27 cellular contexts compared by ENCODE assay signal in genomic region chr5:143836161-143836725, GRCh38. TPM values are rescaled to one million over a fixed set of nuclear protein-coding genes. Genes with fewer than 3 reads are reported as not detected.
"Had no signal": no experiment of that assay in that cellular context is flagged by ENCODE, and none has a peak within 500 bp of the region (broad histone marks: within the 10 kb centered on the region; RNA-seq: fewer than 3 reads in every experiment).

No MANE protein-coding gene starts in this region.

- H3K9me3 ChIP-seq: body of pancreas, left ventricle myocardium inferior, neutrophil, ovary, prostate gland, spleen had no signal

- H3K4me1 ChIP-seq: body of pancreas, left ventricle myocardium inferior, prostate gland, spleen had no signal

- H3K36me3 ChIP-seq: cardiac muscle cell, left ventricle myocardium inferior, neutrophil, ovary, prostate gland, spleen had no signal

- ATAC-seq: activated CD4-positive, CD25-positive, alpha-beta regulatory T cell treated with anti-CD3 and anti-CD28 coated beads, Interleukin-2, amount 50 U/mL, for 24 hours; activated CD8-positive, alpha-beta memory T cell treated with anti-CD3 and anti-CD28 coated beads, Interleukin-2, amount 10 ng/mL, durations not matched to agents 7 days and 5 days; activated CD8-positive, alpha-beta T cell treated with anti-CD3 and anti-CD28 coated beads for 36 hours; activated naive CD8-positive, alpha-beta T cell treated with anti-CD3 and anti-CD28 coated beads, Interleukin-2, amount 50 U/mL, for 24 hours; body of pancreas; natural killer cell treated with Interleukin-12 subunit alpha and Interleukin-12 subunit beta and Interleukin-15 and Interleukin-18, amount 100 ng/mL, for 72 hours; stimulated activated naive CD8-positive, alpha-beta T cell treated with anti-CD3 and anti-CD28 coated beads, Interleukin-15, Interleukin-2, amounts not matched to agents 100 U/mL and 50 U/mL, for 24 hours had no signal

- H3K27me3 ChIP-seq: body of pancreas, cardiac muscle cell, hepatocyte, ovary, spleen had no signal

- H3K27ac ChIP-seq: body of pancreas, cardiac muscle cell, left ventricle myocardium inferior, neutrophil, ovary, prostate gland, spleen, VCaP had no signal

- H2AFZ ChIP-seq: hepatocyte had no signal

- H3K4me3 ChIP-seq: body of pancreas, cardiac muscle cell, hepatocyte, left ventricle myocardium inferior, ovary, prostate gland, spleen had no signal

- DNase-seq: activated CD4-positive, alpha-beta T cell treated with anti-CD3 and anti-CD28 coated beads, Interleukin-2, amount 10 ng/mL, durations not matched to agents 7 days and 5 days; activated CD8-positive, alpha-beta memory T cell treated with anti-CD3 and anti-CD28 coated beads, Interleukin-2, amount 10 ng/mL, durations not matched to agents 7 days and 5 days; activated CD8-positive, alpha-beta T cell treated with anti-CD3 and anti-CD28 coated beads for 36 hours; activated effector memory CD4-positive, alpha-beta T cell treated with anti-CD3 and anti-CD28 coated beads, Interleukin-2, amount 50 U/mL, for 16 hours; activated naive CD4-positive, alpha-beta T cell treated with anti-CD3 and anti-CD28 coated beads, Interleukin-2, amount 50 U/mL, for 16 hours; activated naive CD8-positive, alpha-beta T cell treated with anti-CD3 and anti-CD28 coated beads, Interleukin-2, amount 50 U/mL, for 24 hours; activated T-cell treated with anti-CD3 and anti-CD28 coated beads for 4 hours; anterior cingulate cortex; body of pancreas; foreskin melanocyte; left ventricle myocardium inferior; mammary epithelial cell; ovary; spleen; stimulated activated CD4-positive, alpha-beta T cell treated with anti-CD3 and anti-CD28 coated beads, Interleukin-4, amount 100 ng/mL, for 4 hours; stimulated activated naive CD8-positive, alpha-beta T cell treated with anti-CD3 and anti-CD28 coated beads, Interleukin-15, Interleukin-2, amounts not matched to agents 100 U/mL and 50 U/mL, for 24 hours had no signal

RNA-seq across cellular contexts. Expression of gene HMHB1, which starts 24.3 kb away (rescaled TPM):
- total RNA-seq: activated CD4-positive, alpha-beta T cell treated with anti-CD3 and anti-CD28 coated beads, Interleukin-2, amount 10 ng/mL, durations not matched to agents 7 days and 5 days; activated CD8-positive, alpha-beta T cell treated with anti-CD3 and anti-CD28 coated beads for 36 hours; body of pancreas; cardiac muscle cell; cerebellum; epithelial cell of proximal tubule; hepatocyte; left ventricle myocardium inferior; mammary epithelial cell; mesothelial cell of epicardium; ovary; prostate gland; spleen; ureter had no signal
- polyA plus RNA-seq: cardiac muscle cell, hepatocyte, mammary epithelial cell, ovary had no signal
